Comparison of ENCODE assay signal across 15 cellular contexts in genomic region chr14:99936738-99937474, GRCh38.
A peak's percentile ranks its signal among the peaks of the same experiment; 100 is the strongest.
DNase-seq lines count a peak whose midpoint lies in the region; ATAC-seq and TF ChIP-seq lines count a peak whose summit lies in the region.
"Had no signal": no experiment of that assay in that cellular context is flagged by ENCODE, and none has a peak within 500 bp of the region (broad histone marks: within the 10 kb centered on the region; RNA-seq: fewer than 3 reads in every experiment).

No MANE protein-coding gene starts in this region.

- WGBS in endodermal cell (ENCODE audit: insufficient coverage in 1 of 2, insufficient read length in 1 of 2), 2 experiments, result 92 to 97% methylated on average over 23 to 29 of the region's 29 CpGs

- peaks cover 20% of the 10 kb centered on the region for H3K36me3 Mint-ChIP-seq in endodermal cell (ENCODE audit: low read depth)

- H3K27me3 Mint-ChIP-seq in endodermal cell (ENCODE audit: insufficient read depth), result no peaks in the 10 kb centered on the region

- H3K4me1 Mint-ChIP-seq in endodermal cell, result peaks cover 4% of the 10 kb centered on the region

- DNase-seq in GM12865 (ENCODE audit: low read depth) (peak; percentile 80), endodermal cell (peak; percentile 65), NOMO-1 (lab: John Stamatoyannopoulos, UW; ENCODE audit: unreplicated experiment in 2 of 2) (no peak), GDM1 (lab: John Stamatoyannopoulos, UW) (no peak), iPS-NIHi7 (ENCODE audit: extremely low spot score) (no peak), hippocampal formation (lab: John Stamatoyannopoulos, UW) (no peak)
- DNase-seq: AML-193; aorta; HCEC 1CT; heart left ventricle; NCI-H2107; stimulated activated CD4-positive, alpha-beta T cell treated with anti-CD3 and anti-CD28 coated beads, Interleukin-2, amount 100 ng/mL, for 48 hours had no signal

- H3K9ac ChIP-seq in endodermal cell (ENCODE audit: extremely low read depth, low read length, poor library complexity, severe bottlenecking), result no peak overlapping the region

- H3K9me3 ChIP-seq in endodermal cell (ENCODE audit: control insufficient read depth, low read length), result no peaks in the 10 kb centered on the region
- H3K9me3 ChIP-seq: heart left ventricle, prostate gland had no signal

- TF ChIP-seq CTCF in GM12865 (IDR thresholded peaks at IDR 0.05; ENCODE audit: insufficient read depth, low read depth, low read length, missing control alignments) (peak; percentile 10), endodermal cell (conservative IDR thresholded peaks at IDR 0.05) (peak; percentile 60)

- peaks cover 4% of the 10 kb centered on the region for H3K4me1 ChIP-seq in endodermal cell (ENCODE audit: control insufficient read depth, insufficient read depth, low read length)
- H3K4me1 ChIP-seq: heart left ventricle, prostate gland had no signal

- H3K4me3 ChIP-seq in GM12865 (ENCODE audit: low read depth, low read length) (no peak overlapping the region), endodermal cell (ENCODE audit: low read length) (no peak overlapping the region)
- H3K4me3 ChIP-seq: heart left ventricle, prostate gland had no signal

- peak; percentile 73 for ATAC-seq in GM21360 (IDR thresholded peaks at IDR 0.05; ENCODE audit: unreplicated experiment)
- ATAC-seq in HG02885 (IDR thresholded peaks at IDR 0.05; ENCODE audit: poor library complexity, unreplicated experiment), result peak; percentile 84

- peaks cover 29% of the 10 kb centered on the region for H3K36me3 ChIP-seq in endodermal cell (ENCODE audit: control insufficient read depth, insufficient read depth, low read length)
- H3K36me3 ChIP-seq: prostate gland had no signal

- no peaks in the 10 kb centered on the region for H3K9me3 Mint-ChIP-seq in endodermal cell

- no peak overlapping the region for H3K27ac ChIP-seq in endodermal cell (ENCODE audit: low read depth, low read length)
- H3K27ac ChIP-seq: heart left ventricle, prostate gland had no signal

- H3K27ac Mint-ChIP-seq in endodermal cell, result no peak overlapping the region

- no peak overlapping the region for H3K4me3 Mint-ChIP-seq in endodermal cell

- no peaks in the 10 kb centered on the region for H3K27me3 ChIP-seq in endodermal cell (ENCODE audit: control insufficient read depth, insufficient read depth, low read length, poor library complexity, severe bottlenecking)
- H3K27me3 ChIP-seq: heart left ventricle had no signal

Comparison
In these comparisons a context has a peak if more than half of its experiments do, and no peak if none do; other contexts are left out.
1. DNase-seq: peak in GM12865 (single experiment) and endodermal cell (single experiment); none in NOMO-1 (0 of 2), GDM1 (single experiment), iPS-NIHi7 (single experiment) and hippocampal formation (0 of 2).